ENCODE assay signal across 34 cellular contexts in the genomic region with DNA sequence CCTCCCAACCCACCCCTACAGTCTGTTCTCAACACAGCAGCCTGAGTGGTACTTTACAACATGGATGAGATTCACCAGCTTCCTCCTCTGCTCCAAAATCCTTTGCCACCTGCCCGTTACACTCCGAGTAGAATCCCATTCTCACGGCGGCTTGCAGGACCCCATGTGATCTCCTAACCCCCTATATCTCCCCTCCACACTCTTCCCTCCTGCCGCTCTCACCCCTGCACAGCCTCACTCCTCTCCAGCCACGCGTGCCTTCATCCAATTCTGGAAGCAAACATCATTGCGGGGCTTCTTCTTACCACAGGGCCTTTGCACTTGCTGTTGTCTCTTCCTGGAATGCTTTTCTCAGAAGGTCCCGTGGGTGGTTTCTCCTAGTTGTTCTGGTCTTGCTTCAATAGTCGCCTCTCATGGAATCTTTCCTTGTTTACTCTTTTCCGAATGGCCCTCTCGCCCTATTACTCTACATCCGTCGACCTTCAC.
"Had no signal": no experiment of that assay in that cellular context is flagged by ENCODE, and none has a peak within 500 bp of the region (broad histone marks: within the 10 kb centered on the region; RNA-seq: fewer than 3 reads in every experiment).

No MANE protein-coding gene starts in this region.

- ATAC-seq: activated CD8-positive, alpha-beta T cell treated with anti-CD3 and anti-CD28 coated beads for 36 hours; activated naive CD8-positive, alpha-beta T cell treated with anti-CD3 and anti-CD28 coated beads, Interleukin-2, amount 50 U/mL, for 24 hours; T-cell had no signal

- H3K36me3 Mint-ChIP-seq: activated CD4-positive, alpha-beta memory T cell treated with anti-CD3 and anti-CD28 coated beads for 36 hours; activated naive CD4-positive, alpha-beta T cell treated with anti-CD3 and anti-CD28 coated beads, Interleukin-2, amount 10 ng/mL, durations not matched to agents 7 days and 5 days; activated naive CD4-positive, alpha-beta T cell treated with anti-CD3 and anti-CD28 coated beads, Interleukin-2, amount 50 U/mL, for 24 hours; activated naive CD8-positive, alpha-beta T cell; activated naive CD8-positive, alpha-beta T cell treated with anti-CD3 and anti-CD28 coated beads, Interleukin-2, amount 10 ng/mL, durations not matched to agents 7 days and 5 days; brain; T-cell had no signal

- H3K27me3 ChIP-seq: ascending aorta, cardiac muscle cell had no signal

- H3K4me1 Mint-ChIP-seq: activated B cell treated with CpG ODN at 0.5 μM for 24 hours; activated CD4-positive, alpha-beta T cell treated with anti-CD3 and anti-CD28 coated beads, Interleukin-2, amount 10 ng/mL, durations not matched to agents 7 days and 5 days; activated naive CD4-positive, alpha-beta T cell treated with anti-CD3 and anti-CD28 coated beads, Interleukin-2, amount 10 ng/mL, durations not matched to agents 7 days and 5 days; activated naive CD4-positive, alpha-beta T cell treated with anti-CD3 and anti-CD28 coated beads, Interleukin-2, amount 50 U/mL, for 24 hours; activated naive CD8-positive, alpha-beta T cell treated with anti-CD3 and anti-CD28 coated beads, Interleukin-2, amount 10 ng/mL, durations not matched to agents 7 days and 5 days; activated naive CD8-positive, alpha-beta T cell treated with anti-CD3 and anti-CD28 coated beads, Interleukin-2, amount 50 U/mL, for 24 hours; central memory CD8-positive, alpha-beta T cell; T-cell had no signal

- H3K4me1 ChIP-seq: ascending aorta had no signal

- H3K36me3 ChIP-seq: ascending aorta, cardiac muscle cell had no signal

- H3K9me3 ChIP-seq: ascending aorta had no signal

- FAIRE-seq: bronchial epithelial cell, TTC549 had no signal

- H3K27ac ChIP-seq: ascending aorta, cardiac muscle cell, VCaP had no signal

- DNase-seq: activated B cell treated with CpG ODN at 0.5 μM for 24 hours; activated CD4-positive, alpha-beta memory T cell treated with anti-CD3 and anti-CD28 coated beads for 36 hours; activated CD4-positive, alpha-beta T cell treated with anti-CD3 and anti-CD28 coated beads for 4 hours; activated CD4-positive, alpha-beta T cell treated with anti-CD3 and anti-CD28 coated beads, Interleukin-2, amount 10 ng/mL, durations not matched to agents 7 days and 5 days; activated CD4-positive, alpha-beta T cell treated with anti-CD3 and anti-CD28 coated beads, Interleukin-2, amount 50 U/mL, for 4 hours; activated CD4-positive, CD25-positive, alpha-beta regulatory T cell treated with anti-CD3 and anti-CD28 coated beads, Interleukin-2, amount 50 U/mL, for 72 hours; activated CD8-positive, alpha-beta memory T cell treated with anti-CD3 and anti-CD28 coated beads, Interleukin-2, amount 50 U/mL, for 4 hours; activated CD8-positive, alpha-beta T cell treated with anti-CD3 and anti-CD28 coated beads for 36 hours; activated effector memory CD4-positive, alpha-beta T cell treated with anti-CD3 and anti-CD28 coated beads, Interleukin-2, amount 50 U/mL, for 16 hours; activated gamma-delta T cell treated with Interleukin-2 at 50 U/mL for 16 hours; activated naive CD4-positive, alpha-beta T cell; activated naive CD4-positive, alpha-beta T cell treated with anti-CD3 and anti-CD28 coated beads, Interleukin-2, amount 10 ng/mL, durations not matched to agents 7 days and 5 days; activated naive CD8-positive, alpha-beta T cell treated with anti-CD3 and anti-CD28 coated beads, Interleukin-2, amount 10 ng/mL, durations not matched to agents 7 days and 5 days; activated naive CD8-positive, alpha-beta T cell treated with anti-CD3 and anti-CD28 coated beads, Interleukin-2, amount 50 U/mL, for 24 hours; activated T-cell treated with anti-CD3 and anti-CD28 coated beads, Interleukin-2, amount 50 U/mL, for 24 hours; activated T-cell treated with anti-CD3 and anti-CD28 coated beads, Interleukin-2, amount 50 U/mL, for 48 hours; amygdala; anterior cingulate cortex; caudate nucleus; cerebellar nuclear complex; T-cell; T-helper 2 cell; T-helper 9 cell had no signal

- H3K27ac Mint-ChIP-seq: activated B cell treated with CpG ODN at 0.5 μM for 24 hours; activated CD4-positive, alpha-beta memory T cell treated with anti-CD3 and anti-CD28 coated beads for 36 hours; activated CD4-positive, alpha-beta T cell treated with anti-CD3 and anti-CD28 coated beads, Interleukin-2, amount 10 ng/mL, durations not matched to agents 7 days and 5 days; activated CD8-positive, alpha-beta T cell treated with anti-CD3 and anti-CD28 coated beads for 36 hours; activated naive CD4-positive, alpha-beta T cell treated with anti-CD3 and anti-CD28 coated beads, Interleukin-2, amount 10 ng/mL, durations not matched to agents 7 days and 5 days; activated naive CD4-positive, alpha-beta T cell treated with anti-CD3 and anti-CD28 coated beads, Interleukin-2, amount 50 U/mL, for 24 hours; activated naive CD8-positive, alpha-beta T cell; activated naive CD8-positive, alpha-beta T cell treated with anti-CD3 and anti-CD28 coated beads, Interleukin-2, amount 10 ng/mL, durations not matched to agents 7 days and 5 days; activated naive CD8-positive, alpha-beta T cell treated with anti-CD3 and anti-CD28 coated beads, Interleukin-2, amount 50 U/mL, for 24 hours; activated T-cell treated with anti-CD3 and anti-CD28 coated beads, Interleukin-2, amount 50 U/mL, for 24 hours; activated T-helper 2 cell treated with anti-CD3 and anti-CD28 coated beads, Interferon-gamma antibody, Interleukin-2, Interleukin-4, amounts not matched to agents 10 μg/mL and 5 μg/mL and 100 μg/mL, durations not matched to agents 14 hours and 24 hours and 36 hours; brain; T-cell; T-helper 2 cell treated with Interferon-gamma antibody and Interleukin-4, amounts not matched to agents 5 μg/mL and 100 μg/mL, for 36 hours had no signal

- H3K27me3 Mint-ChIP-seq: activated B cell treated with CpG ODN at 0.5 μM for 24 hours; activated CD4-positive, alpha-beta T cell treated with anti-CD3 and anti-CD28 coated beads, Interleukin-2, amount 10 ng/mL, durations not matched to agents 7 days and 5 days; activated naive CD4-positive, alpha-beta T cell treated with anti-CD3 and anti-CD28 coated beads, Interleukin-2, amount 10 ng/mL, durations not matched to agents 7 days and 5 days; activated naive CD8-positive, alpha-beta T cell treated with anti-CD3 and anti-CD28 coated beads, Interleukin-2, amount 10 ng/mL, durations not matched to agents 7 days and 5 days; activated naive CD8-positive, alpha-beta T cell treated with anti-CD3 and anti-CD28 coated beads, Interleukin-2, amount 50 U/mL, for 24 hours; central memory CD8-positive, alpha-beta T cell had no signal

- H3K4me3 ChIP-seq: ascending aorta, cardiac muscle cell had no signal

- H3K4me3 Mint-ChIP-seq: activated B cell treated with CpG ODN at 0.5 μM for 24 hours; activated CD4-positive, alpha-beta memory T cell treated with anti-CD3 and anti-CD28 coated beads for 36 hours; activated CD4-positive, alpha-beta T cell treated with anti-CD3 and anti-CD28 coated beads, Interleukin-2, amount 10 ng/mL, durations not matched to agents 7 days and 5 days; activated CD8-positive, alpha-beta T cell treated with anti-CD3 and anti-CD28 coated beads for 36 hours; activated naive CD4-positive, alpha-beta T cell treated with anti-CD3 and anti-CD28 coated beads, Interleukin-2, amount 10 ng/mL, durations not matched to agents 7 days and 5 days; activated naive CD4-positive, alpha-beta T cell treated with anti-CD3 and anti-CD28 coated beads, Interleukin-2, amount 50 U/mL, for 24 hours; activated naive CD8-positive, alpha-beta T cell; activated naive CD8-positive, alpha-beta T cell treated with anti-CD3 and anti-CD28 coated beads, Interleukin-2, amount 10 ng/mL, durations not matched to agents 7 days and 5 days; activated naive CD8-positive, alpha-beta T cell treated with anti-CD3 and anti-CD28 coated beads, Interleukin-2, amount 50 U/mL, for 24 hours; activated T-cell treated with anti-CD3 and anti-CD28 coated beads, Interleukin-2, amount 50 U/mL, for 24 hours; brain; central memory CD8-positive, alpha-beta T cell; T-cell; T-helper 2 cell treated with Interferon-gamma antibody and Interleukin-4, amounts not matched to agents 5 μg/mL and 100 μg/mL, for 36 hours had no signal

- H3K9me3 Mint-ChIP-seq: activated B cell treated with CpG ODN at 0.5 μM for 24 hours; activated CD4-positive, alpha-beta memory T cell treated with anti-CD3 and anti-CD28 coated beads for 36 hours; activated CD4-positive, alpha-beta T cell treated with anti-CD3 and anti-CD28 coated beads, Interleukin-2, amount 10 ng/mL, durations not matched to agents 7 days and 5 days; activated CD8-positive, alpha-beta T cell treated with anti-CD3 and anti-CD28 coated beads for 36 hours; activated naive CD4-positive, alpha-beta T cell treated with anti-CD3 and anti-CD28 coated beads, Interleukin-2, amount 10 ng/mL, durations not matched to agents 7 days and 5 days; activated naive CD4-positive, alpha-beta T cell treated with anti-CD3 and anti-CD28 coated beads, Interleukin-2, amount 50 U/mL, for 24 hours; activated naive CD8-positive, alpha-beta T cell treated with anti-CD3 and anti-CD28 coated beads, Interleukin-2, amount 10 ng/mL, durations not matched to agents 7 days and 5 days; activated naive CD8-positive, alpha-beta T cell treated with anti-CD3 and anti-CD28 coated beads, Interleukin-2, amount 50 U/mL, for 24 hours; activated T-cell treated with anti-CD3 and anti-CD28 coated beads, Interleukin-2, amount 50 U/mL, for 24 hours; activated T-helper 2 cell treated with anti-CD3 and anti-CD28 coated beads, Interferon-gamma antibody, Interleukin-2, Interleukin-4, amounts not matched to agents 10 μg/mL and 5 μg/mL and 100 μg/mL, durations not matched to agents 14 hours and 24 hours and 36 hours; central memory CD8-positive, alpha-beta T cell; T-cell; T-helper 2 cell treated with Interferon-gamma antibody and Interleukin-4, amounts not matched to agents 5 μg/mL and 100 μg/mL, for 36 hours had no signal
